ENCODE assay signal across 22 cellular contexts in genomic region chr5:11477786-11478185, GRCh38.
A peak's percentile ranks its signal among the peaks of the same experiment; 100 is the strongest.
DNase-seq lines count a peak whose midpoint lies in the region; ATAC-seq and TF ChIP-seq lines count a peak whose summit lies in the region.
"Had no signal": no experiment of that assay in that cellular context is flagged by ENCODE, and none has a peak within 500 bp of the region (broad histone marks: within the 10 kb centered on the region; RNA-seq: fewer than 3 reads in every experiment).

No MANE protein-coding gene starts in this region.

- H3K27ac Mint-ChIP-seq in T-cell = no peak overlapping the region
- H3K27ac Mint-ChIP-seq: CD8-positive, alpha-beta T cell had no signal

- in situ Hi-C loops in astrocyte of the spinal cord (cut with HindIII; ENCODE audit: low sequenced_read_pairs) = no loop called here

- peaks cover 5 to 8% (median 5%) of the 10 kb centered on the region in 3 donors for H3K9me3 Mint-ChIP-seq in T-cell
- H3K9me3 Mint-ChIP-seq: CD8-positive, alpha-beta T cell had no signal

- peaks cover 3 to 6% of the 10 kb centered on the region in 2 donors for H3K27me3 Mint-ChIP-seq in T-cell

- H3K4me2 ChIP-seq in neural cell (ENCODE audit: low read length) (no peak overlapping the region), PC-3 (ENCODE audit: low read length) (no peak overlapping the region)

- H3K4me3 ChIP-seq in astrocyte of the spinal cord (ENCODE audit: low read depth, low read length) = no peak overlapping the region
- H3K4me3 ChIP-seq in neural cell (ENCODE audit: low read length) = no peak overlapping the region
- no peak overlapping the region for H3K4me3 ChIP-seq in PC-3 (ENCODE audit: low read length)
- H3K4me3 ChIP-seq: Peyer's patch had no signal

- BruUV-seq in PC-3 (replicated peaks; lab: Mats Ljungman, UMichigan) = no TSS peak

- H3K4me3 Mint-ChIP-seq in T-cell = no peak overlapping the region
- H3K4me3 Mint-ChIP-seq: CD8-positive, alpha-beta T cell had no signal

- H4K20me1 ChIP-seq in neural cell (ENCODE audit: insufficient read depth) (no peaks in the 10 kb centered on the region), PC-3 (ENCODE audit: low read length) (no peaks in the 10 kb centered on the region)

- H3K9ac ChIP-seq in neural cell (ENCODE audit: low read length) (no peak overlapping the region), PC-3 (ENCODE audit: low read length) (no peak overlapping the region)

- H3K27me3 ChIP-seq in neural cell (ENCODE audit: insufficient read depth, low read depth, low read length) (no peaks in the 10 kb centered on the region), PC-3 (ENCODE audit: low read length) (peaks cover 8% of the 10 kb centered on the region; the same call in 1 of the 2 replicates)
- H3K27me3 ChIP-seq: Peyer's patch had no signal

- no peaks in the 10 kb centered on the region for H3K36me3 ChIP-seq in neural cell (ENCODE audit: insufficient read depth, low read length)
- no peaks in the 10 kb centered on the region for H3K36me3 ChIP-seq in PC-3 (ENCODE audit: low read depth, low read length)
- H3K36me3 ChIP-seq: Peyer's patch had no signal

- CTCF ChIA-PET in PC-3 (lab: Charles Lee) = no interaction called here
- CTCF ChIA-PET in T-cell (lab: Charles Lee) = no interaction called here

- no peak for TF ChIP-seq EP300 in neural cell (conservative IDR thresholded peaks at IDR 0.05; ENCODE audit: poor library complexity, severe bottlenecking)

- H3F3A ChIP-seq in neural cell (ENCODE audit: insufficient read depth, low read length, poor library complexity, severe bottlenecking) (no peaks in the 10 kb centered on the region), PC-3 (ENCODE audit: low read length, unreplicated experiment) (no peaks in the 10 kb centered on the region)

- H3K4me1 Mint-ChIP-seq in T-cell = no peaks in the 10 kb centered on the region

- H3K79me2 ChIP-seq in neural cell (replicated peaks; ENCODE audit: insufficient read depth, low read length) (no peaks in the 10 kb centered on the region), PC-3 (ENCODE audit: low read length) (no peaks in the 10 kb centered on the region)

- peak overlapping the region; percentile 13 for H3K27ac ChIP-seq in neural cell (ENCODE audit: low read length)
- no peak overlapping the region for H3K27ac ChIP-seq in PC-3 (ENCODE audit: low read length)
- H3K27ac ChIP-seq: Peyer's patch had no signal

- ATAC-seq in HG03571 (IDR thresholded peaks at IDR 0.05; ENCODE audit: unreplicated experiment) (no peak), PC-3 (no peak), T-cell (replicated peaks in 1 of 4) (no peak)
- ATAC-seq: CD8-positive, alpha-beta T cell; SK-N-SH treated with all-trans-retinoic acid at 6 μM for 48 hours had no signal

- peak; percentile 8 for DNase-seq in A172 (ENCODE audit: low spot score)
- DNase-seq in M059J (ENCODE audit: low read depth) = peak; percentile 58
- DNase-seq in astrocyte of the spinal cord (ENCODE audit: low read depth, low spot score) = peak; percentile 50
- no peak for DNase-seq in germinal center (ENCODE audit: low spot score)
- DNase-seq in PC-3 = no peak
- no peak for DNase-seq in T-cell
- DNase-seq: 8988T; AML-193; C1 segment of cervical spinal cord; CD8-positive, alpha-beta T cell; DND-41; KBM-7; NCI-H1105; NCI-H146; NCI-H2029; NCI-H226; NCI-H524 treated with DMSO at 0.1 percent for 48 hours; NCI-H82; Peyer's patch had no signal

- POLR2A ChIA-PET in PC-3 (lab: Charles Lee; ENCODE audit: unreplicated experiment) (no interaction called here), T-cell (lab: Charles Lee) (interaction anchor here in 1 of 2 donors (0.7 kb wide), 1 partner anchor 72 kb away, joined by 3 read pairs; no protein-coding TSS in a partner anchor)

- no peak for TF ChIP-seq RAD21 in neural cell (conservative IDR thresholded peaks at IDR 0.05)

- no peak for TF ChIP-seq CTCF in astrocyte of the spinal cord (IDR thresholded peaks at IDR 0.05; ENCODE audit: low read depth, low read length)
- TF ChIP-seq CTCF in neural cell (IDR thresholded peaks at IDR 0.05; ENCODE audit: poor library complexity, severe bottlenecking) = no peak
- TF ChIP-seq CTCF in PC-3 (conservative IDR thresholded peaks at IDR 0.05; ENCODE audit: low read depth, low read length) = no peak

- H3K9me3 ChIP-seq in neural cell (ENCODE audit: low read length) (no peaks in the 10 kb centered on the region), PC-3 (ENCODE audit: low read length) (no peaks in the 10 kb centered on the region)
- H3K9me3 ChIP-seq: Peyer's patch had no signal

- H3K36me3 Mint-ChIP-seq in T-cell = no peaks in the 10 kb centered on the region
- H3K36me3 Mint-ChIP-seq: CD8-positive, alpha-beta T cell had no signal

- H2AFZ ChIP-seq in neural cell (ENCODE audit: low read depth, low read length) = no peak overlapping the region
- H2AFZ ChIP-seq in PC-3 (ENCODE audit: low read length) = no peak overlapping the region

- H3K9me2 ChIP-seq in neural cell (ENCODE audit: insufficient read depth, low read length) (no peaks in the 10 kb centered on the region), PC-3 (replicated peaks; ENCODE audit: low read length) (no peaks in the 10 kb centered on the region)

- intact Hi-C loops in PC-3 (cut with micrococcal nuclease) = no loop called here

- no peaks in the 10 kb centered on the region for H3K4me1 ChIP-seq in PC-3 (ENCODE audit: insufficient read depth, low read length)
- H3K4me1 ChIP-seq: Peyer's patch had no signal

TF ChIP-seq in neural cell, 6 proteins besides CTCF, POLR2A, EP300 and RAD21:
- TF ChIP-seq EZH2 (IDR thresholded peaks at IDR 0.05; ENCODE audit: borderline replicate concordance, insufficient read depth, low read length, poor library complexity, severe bottlenecking) (no peak), TAF1 (IDR thresholded peaks at IDR 0.05; ENCODE audit: low read depth) (no peak), MXI1 (conservative IDR thresholded peaks at IDR 0.05; ENCODE audit: poor library complexity, severe bottlenecking) (no peak), SMC3 (conservative IDR thresholded peaks at IDR 0.05; ENCODE audit: poor library complexity) (no peak), POLR2AphosphoS5 (IDR thresholded peaks at IDR 0.05) (no peak), REST (IDR thresholded peaks at IDR 0.05; ENCODE audit: borderline replicate concordance) (no peak)
TF ChIP-seq in neural cell: peak in this region for 0.

Comparison
In these comparisons a context has a peak if more than half of its experiments do, and no peak if none do; other contexts are left out.
1. DNase-seq: peak in A172 (single experiment), M059J (single experiment) and astrocyte of the spinal cord (single experiment); none in germinal center (single experiment), PC-3 (single experiment) and T-cell (0 of 34).